ENCODE assay signal across 9 cellular contexts in the genomic region with DNA sequence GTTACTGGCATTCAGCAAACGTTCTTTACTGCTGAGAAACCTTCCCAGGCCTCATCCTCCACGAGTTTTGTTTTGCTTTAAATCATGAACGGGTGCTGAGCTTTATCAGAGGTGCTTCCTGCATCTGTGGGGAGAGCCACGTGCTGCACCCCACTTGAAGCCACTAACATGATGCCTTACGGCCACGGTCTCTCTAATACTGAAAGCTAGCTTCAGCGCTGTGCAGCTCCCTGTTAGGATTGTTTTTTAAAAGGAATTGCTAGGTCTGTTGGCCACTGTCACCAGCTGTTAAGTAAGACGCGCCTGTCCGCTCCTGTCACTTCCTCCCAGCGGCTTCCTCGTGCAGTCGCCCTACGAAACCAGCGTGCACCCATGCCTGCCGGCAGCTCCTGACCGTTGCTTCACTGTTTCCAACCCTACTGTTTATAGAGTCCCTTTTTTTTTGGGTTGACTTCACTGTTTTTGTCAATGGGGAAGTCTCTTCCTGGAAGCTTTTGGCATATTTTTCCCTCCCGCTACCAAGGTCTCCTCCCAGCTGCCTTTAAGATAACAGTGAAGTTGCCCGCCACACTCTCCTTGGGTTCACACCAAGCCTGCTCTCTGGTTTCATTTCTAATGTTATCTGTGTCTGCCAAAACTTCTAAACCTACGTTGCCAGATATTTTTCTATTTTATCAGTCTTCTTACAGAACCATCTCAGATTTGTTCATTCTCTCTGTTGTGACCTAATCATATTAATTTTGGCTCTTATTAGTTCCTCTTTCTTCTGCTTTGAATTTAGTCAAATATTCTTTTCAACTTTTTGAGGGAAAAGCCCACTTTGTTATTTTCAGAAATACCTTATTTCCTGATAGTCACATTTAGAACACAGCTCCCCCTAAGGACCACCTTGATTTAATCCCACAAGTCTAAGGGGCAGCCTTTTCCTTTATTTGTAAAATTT. TPM values are rescaled to one million over a fixed set of nuclear protein-coding genes. Genes with fewer than 3 reads are reported as not detected.
A peak's percentile ranks its signal among the peaks of the same experiment; 100 is the strongest.
DNase-seq lines count a peak whose midpoint lies in the region; ATAC-seq and TF ChIP-seq lines count a peak whose summit lies in the region.
"Had no signal": no experiment of that assay in that cellular context is flagged by ENCODE, and none has a peak within 500 bp of the region (broad histone marks: within the 10 kb centered on the region; RNA-seq: fewer than 3 reads in every experiment).

No MANE protein-coding gene starts in this region.

- H3K27me3 ChIP-seq in AG04450 (ENCODE audit: control insufficient read depth, insufficient read depth, low read length) = no peaks in the 10 kb centered on the region

- H3K4me1 Mint-ChIP-seq in stimulated activated naive CD8-positive, alpha-beta T cell treated with anti-CD3 and anti-CD28 coated beads, Interleukin-15, amount 100 ng/mL, for 72 hours = peaks cover 47% of the 10 kb centered on the region

- H3K27ac ChIP-seq in AG04450 (ENCODE audit: low read depth, low read length) = no peak overlapping the region

- peak overlapping the region; percentile 7 to 48 for H3K4me3 Mint-ChIP-seq in stimulated activated naive CD8-positive, alpha-beta T cell treated with anti-CD3 and anti-CD28 coated beads, Interleukin-15, amount 100 ng/mL, for 72 hours
- H3K4me3 Mint-ChIP-seq: T-helper 1 cell treated with Interleukin-12 subunit alpha and Interleukin-12 subunit beta and Interleukin-4 antibody, amounts not matched to agents 30 μg/mL and 1 μg/mL, for 36 hours had no signal

- CTCF ChIA-PET in AG04450 (lab: Charles Lee) = interaction anchor here (0.9 to 1.0 kb wide), 2 partner anchors 14 to 142 kb away, joined by 3 read pairs; no protein-coding TSS in a partner anchor

- DNase-seq in AG04450 (ENCODE audit: low read depth, low spot score) = no peak
- DNase-seq in MV-4-11 (lab: John Stamatoyannopoulos, UW) = peak; percentile 89
- DNase-seq in fibroblast of pulmonary artery (ENCODE audit: low read depth) = peak; percentile 67
- no peak for DNase-seq in stimulated activated naive CD8-positive, alpha-beta T cell treated with anti-CD3 and anti-CD28 coated beads, Interleukin-15, amount 100 ng/mL, for 72 hours
- DNase-seq in stimulated activated CD4-positive, alpha-beta T cell treated with anti-CD3 and anti-CD28 coated beads, Interleukin-2, amount 100 ng/mL, for 48 hours = no peak

- H3K27ac Mint-ChIP-seq in stimulated activated naive CD8-positive, alpha-beta T cell treated with anti-CD3 and anti-CD28 coated beads, Interleukin-15, amount 100 ng/mL, for 72 hours = peak overlapping the region in 1 of 2 donors; percentile 27
- H3K27ac Mint-ChIP-seq: T-helper 1 cell treated with Interleukin-12 subunit alpha and Interleukin-12 subunit beta and Interleukin-4 antibody, amounts not matched to agents 30 μg/mL and 1 μg/mL, for 36 hours had no signal

- ATAC-seq in GM19452 (IDR thresholded peaks at IDR 0.05; ENCODE audit: unreplicated experiment) (peak; percentile 28), HG02623 (IDR thresholded peaks at IDR 0.05; ENCODE audit: unreplicated experiment) (no peak), HG03442 (IDR thresholded peaks at IDR 0.05; ENCODE audit: unreplicated experiment) (no peak)
- no peak for ATAC-seq in stimulated activated naive CD8-positive, alpha-beta T cell treated with anti-CD3 and anti-CD28 coated beads, Interleukin-15, amount 100 ng/mL, for 72 hours

- POLR2A ChIA-PET in AG04450 (lab: Yijun Ruan, JAX) = no interaction called here

- H3K4me3 ChIP-seq in AG04450 (ENCODE audit: low read depth, low read length) = no peak overlapping the region
- no peak overlapping the region for H3K4me3 ChIP-seq in fibroblast of pulmonary artery (replicated peaks; ENCODE audit: low read depth, low read length)

- no peaks in the 10 kb centered on the region; the same call in 1 of the 2 replicates for H3K9me3 ChIP-seq in AG04450 (ENCODE audit: control insufficient read depth, insufficient read depth, low read length)

- no peaks in the 10 kb centered on the region for H3K9me3 Mint-ChIP-seq in stimulated activated naive CD8-positive, alpha-beta T cell treated with anti-CD3 and anti-CD28 coated beads, Interleukin-15, amount 100 ng/mL, for 72 hours
- H3K9me3 Mint-ChIP-seq: T-helper 1 cell treated with Interleukin-12 subunit alpha and Interleukin-12 subunit beta and Interleukin-4 antibody, amounts not matched to agents 30 μg/mL and 1 μg/mL, for 36 hours had no signal

- TF ChIP-seq CTCF in AG04450 (IDR thresholded peaks at IDR 0.05; ENCODE audit: low read depth, low read length) = peak; percentile 12; the same call in 1 of the 2 replicates
- no peak for TF ChIP-seq CTCF in fibroblast of pulmonary artery (IDR thresholded peaks at IDR 0.05; ENCODE audit: low read length, missing control alignments)

- no peaks in the 10 kb centered on the region for H3K27me3 Mint-ChIP-seq in stimulated activated naive CD8-positive, alpha-beta T cell treated with anti-CD3 and anti-CD28 coated beads, Interleukin-15, amount 100 ng/mL, for 72 hours

RNA-seq across cellular contexts. Expression of a gene that starts 20.2 kb away (rescaled TPM):
- 23.4 and 23.5 TPM in 2 replicates for polyA plus RNA-seq in AG04450 (2011; rRNA removed)
- polyA minus RNA-seq in AG04450 (2011; rRNA and poly(A)+ RNA removed) = 18.9 and 26.5 TPM in 2 replicates

RNA-seq across cellular contexts. Expression of a gene that starts 58.3 kb away (rescaled TPM):
- polyA plus RNA-seq in AG04450 (2011; rRNA removed) = not detected in 2 replicates
- not detected in 2 replicates for polyA minus RNA-seq in AG04450 (2011; rRNA and poly(A)+ RNA removed)

Comparison
In these comparisons a context has a peak if more than half of its experiments do, and no peak if none do; other contexts are left out.
1. DNase-seq: peak in MV-4-11 (single experiment) and fibroblast of pulmonary artery (single experiment); none in AG04450 (single experiment), stimulated activated naive CD8-positive, alpha-beta T cell treated with anti-CD3 and anti-CD28 coated beads, Interleukin-15, amount 100 ng/mL, for 72 hours (0 of 2) and stimulated activated CD4-positive, alpha-beta T cell treated with anti-CD3 and anti-CD28 coated beads, Interleukin-2, amount 100 ng/mL, for 48 hours (0 of 2).